ENCODE assay signal across 8 cellular contexts in the genomic region with DNA sequence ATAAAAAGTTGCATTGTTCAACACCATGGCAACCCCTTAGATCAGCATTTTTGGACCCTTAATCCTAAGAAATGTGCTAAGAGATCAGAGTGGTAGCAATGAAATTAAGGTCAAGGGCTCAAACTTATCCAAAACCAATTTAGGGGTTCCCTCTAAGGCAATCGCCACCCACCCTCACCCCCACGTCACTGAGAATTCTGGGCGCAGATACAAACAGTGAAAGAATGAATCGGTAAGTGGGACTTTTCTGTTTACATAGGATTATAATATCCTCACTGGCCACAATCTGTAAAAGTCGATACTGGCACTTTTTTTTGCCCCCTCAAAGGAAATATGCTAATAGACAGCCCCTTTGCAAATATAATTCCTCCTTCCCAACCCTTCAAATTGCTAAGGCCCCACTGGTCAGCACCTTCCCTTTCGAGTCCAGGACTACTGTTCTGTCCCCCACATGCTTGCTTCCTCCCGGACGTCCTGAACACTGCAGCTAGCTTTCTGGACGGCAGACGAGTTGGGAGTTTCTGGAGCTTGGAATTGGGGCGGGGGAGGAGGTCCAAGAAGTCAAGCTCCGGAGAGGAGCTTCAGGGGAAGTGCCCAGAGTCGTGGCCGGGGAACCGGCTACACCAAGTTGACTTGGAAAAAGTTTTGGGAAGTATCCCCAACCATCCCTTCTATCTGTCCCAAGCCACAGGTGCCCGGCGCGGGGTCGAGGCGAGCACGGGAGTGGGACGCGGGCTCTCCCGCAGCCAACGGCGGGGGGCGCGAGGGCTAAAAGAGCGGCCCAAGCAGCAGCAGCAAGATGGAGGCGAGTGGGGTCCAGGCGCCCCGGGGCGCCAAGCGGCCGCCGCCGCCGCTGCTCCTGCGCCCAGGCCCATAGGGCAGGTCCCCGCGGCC. TPM values are rescaled to one million over a fixed set of nuclear protein-coding genes. Genes with fewer than 3 reads are reported as not detected.
A peak's percentile ranks its signal among the peaks of the same experiment; 100 is the strongest.
DNase-seq lines count a peak whose midpoint lies in the region; ATAC-seq and TF ChIP-seq lines count a peak whose summit lies in the region.

No MANE protein-coding gene starts in this region.

- H3K4me1 ChIP-seq in sigmoid colon = peaks cover 0 to 42% (median 27%) of the 10 kb centered on the region in 4 donors

- no peaks in the 10 kb centered on the region for H3K9me3 Mint-ChIP-seq in activated T-helper 17 cell treated with anti-CD3 and anti-CD28 coated beads, Interleukin-2, amount 50 U/mL, for 72 hours

- H3K27me3 Mint-ChIP-seq in activated T-helper 17 cell treated with anti-CD3 and anti-CD28 coated beads, Interleukin-2, amount 50 U/mL, for 72 hours = peaks cover 37% of the 10 kb centered on the region

- peak overlapping the region; percentile 72 to 91 (median 88) for H3K4me3 ChIP-seq in sigmoid colon

- no peak overlapping the region for H3K27ac Mint-ChIP-seq in activated T-helper 17 cell treated with anti-CD3 and anti-CD28 coated beads, Interleukin-2, amount 50 U/mL, for 72 hours

- peak overlapping the region; percentile 93 to 95 (median 94) for H3K27ac ChIP-seq in sigmoid colon

- ATAC-seq in activated T-helper 17 cell treated with anti-CD3 and anti-CD28 coated beads, Interleukin-2, amount 50 U/mL, for 72 hours (replicated peaks) = no peak
- ATAC-seq in GM21619 (IDR thresholded peaks at IDR 0.05; ENCODE audit: unreplicated experiment) = no peak
- no peak for ATAC-seq in GM18909 (IDR thresholded peaks at IDR 0.05; ENCODE audit: poor library complexity, unreplicated experiment)

- peak; percentile 31 for DNase-seq in GM03348 (ENCODE audit: low spot score)
- DNase-seq in hepatic stellate cell (ENCODE audit: low spot score) = peak; percentile 8
- peak; percentile 71 for DNase-seq in sigmoid colon
- no peak for DNase-seq in erythroblast (lab: John Stamatoyannopoulos, UW)
- no peak for DNase-seq in stimulated activated CD4-positive, alpha-beta T cell treated with anti-CD3 and anti-CD28 coated beads, Interleukin-15, amount 100 ng/mL, for 24 hours

- no peak for TF ChIP-seq EP300 in sigmoid colon (IDR thresholded peaks at IDR 0.05)

- no peaks in the 10 kb centered on the region for H3K36me3 Mint-ChIP-seq in activated T-helper 17 cell treated with anti-CD3 and anti-CD28 coated beads, Interleukin-2, amount 50 U/mL, for 72 hours (ENCODE audit: low read depth)

- peak in 1 of 4 experiments; percentile 40 for TF ChIP-seq CTCF in sigmoid colon (IDR thresholded peaks at IDR 0.05)

- no peaks in the 10 kb centered on the region for H3K9me3 ChIP-seq in sigmoid colon

- no peaks in the 10 kb centered on the region for H3K27me3 ChIP-seq in sigmoid colon

- 7 to 8% methylated on average over 41 of the region's 41 CpGs for WGBS in sigmoid colon, 2 donors

- no peaks in the 10 kb centered on the region for H3K36me3 ChIP-seq in sigmoid colon

- intact Hi-C loops in sigmoid colon (cut with DNase I) = loop anchor here (1.0 to 10.0 kb wide), 8 partner anchors 52 to 593 kb away; partner anchors contain the start of gene TUT7

- no peak for TF ChIP-seq POLR2A in sigmoid colon (IDR thresholded peaks at IDR 0.05)
- no peak for TF ChIP-seq POLR2A in erythroblast (IDR thresholded peaks at IDR 0.05; ENCODE audit: low read length)

- peak overlapping the region; percentile 62 for H3K4me3 Mint-ChIP-seq in activated T-helper 17 cell treated with anti-CD3 and anti-CD28 coated beads, Interleukin-2, amount 50 U/mL, for 72 hours

- no peaks in the 10 kb centered on the region for H3K4me1 Mint-ChIP-seq in activated T-helper 17 cell treated with anti-CD3 and anti-CD28 coated beads, Interleukin-2, amount 50 U/mL, for 72 hours

RNA-seq across cellular contexts. Expression of gene GAS1, which starts 2.1 kb away (rescaled TPM):
- total RNA-seq in activated T-helper 17 cell treated with anti-CD3 and anti-CD28 coated beads, Interleukin-2, amount 50 U/mL, for 72 hours = under 1 TPM in 1 of 2 donors, not detected in 1; 0.28 TPM
- total RNA-seq in sigmoid colon = 100 to 1,000 TPM in 1 of 4 donors, 10 to 100 TPM in 3; 73.4 to 136 (median 96.9) TPM
- polyA plus RNA-seq in sigmoid colon = 1 to 10 TPM in 2 of 3 donors, under 1 TPM in 1; 0.23 to 9.0 (median 3.8) TPM

Comparison
In these comparisons a context has a peak if more than half of its experiments do, and no peak if none do; other contexts are left out.
1. DNase-seq: peak in GM03348 (single experiment), hepatic stellate cell (single experiment) and sigmoid colon (single experiment); none in erythroblast (0 of 2) and stimulated activated CD4-positive, alpha-beta T cell treated with anti-CD3 and anti-CD28 coated beads, Interleukin-15, amount 100 ng/mL, for 24 hours (single experiment).
2. RNA of gene GAS1, which starts 2.1 kb away (total RNA-seq): 73.4 to 136 TPM in sigmoid colon; 0.28 TPM in activated T-helper 17 cell treated with anti-CD3 and anti-CD28 coated beads, Interleukin-2, amount 50 U/mL, for 72 hours; every median in the first group is over 10 times any median in the second.